In genomic region chr18:3604626-3605408, GRCh38 we compare ENCODE assay signal across 8 cellular contexts.
A peak's percentile ranks its signal among the peaks of the same experiment; 100 is the strongest.
DNase-seq lines count a peak whose midpoint lies in the region; ATAC-seq and TF ChIP-seq lines count a peak whose summit lies in the region.

No MANE protein-coding gene starts in this region.

- no peaks in the 10 kb centered on the region for H3K36me3 ChIP-seq in endocrine pancreas (ENCODE audit: control insufficient read depth, insufficient read depth, low read length)
- H3K36me3 ChIP-seq in mucosa of descending colon (ENCODE audit: low read depth): no peaks in the 10 kb centered on the region

- no peak for TF ChIP-seq CTCF in mucosa of descending colon (IDR thresholded peaks at IDR 0.05)

- ATAC-seq in GM19397 (IDR thresholded peaks at IDR 0.05; ENCODE audit: unreplicated experiment) (peak; percentile 80), HG03432 (IDR thresholded peaks at IDR 0.05; ENCODE audit: unreplicated experiment) (peak; percentile 89), mucosa of descending colon (peak; percentile 49)

- H3K4me1 ChIP-seq in endocrine pancreas (ENCODE audit: control insufficient read depth, insufficient read depth, low read length) (no peaks in the 10 kb centered on the region), mucosa of descending colon (ENCODE audit: low read depth) (peaks cover 24% of the 10 kb centered on the region)

- DNase-seq in DMS53 (lab: John Stamatoyannopoulos, UW): peak; percentile 78
- peak; percentile 69 for DNase-seq in SK-MEL-5 (ENCODE audit: low read depth, low spot score)
- peak in 1 of 3 donors; percentile 38 for DNase-seq in mucosa of descending colon
- no peak for DNase-seq in GOT3 (lab: John Stamatoyannopoulos, UW)
- no peak for DNase-seq in effector CD4-positive, alpha-beta T cell

- intact Hi-C loops in mucosa of descending colon (cut with DNase I, micrococcal nuclease): no loop called here

- H3K9ac ChIP-seq in endocrine pancreas (ENCODE audit: control insufficient read depth, insufficient read depth, low read length): no peak overlapping the region

- H3K27me3 ChIP-seq in endocrine pancreas (ENCODE audit: control insufficient read depth, insufficient read depth, low read length): no peaks in the 10 kb centered on the region

- H3K4me3 ChIP-seq in endocrine pancreas (ENCODE audit: control insufficient read depth, insufficient read depth, low read length): peak overlapping the region; percentile 6
- no peak overlapping the region for H3K4me3 ChIP-seq in mucosa of descending colon

- H3K9me3 ChIP-seq in endocrine pancreas (ENCODE audit: control insufficient read depth, low read length): no peaks in the 10 kb centered on the region
- H3K9me3 ChIP-seq in mucosa of descending colon: no peaks in the 10 kb centered on the region

- in situ Hi-C loops in SK-MEL-5 (cut with HindIII; ENCODE audit: low pct_unique_long_range_greater_than_20kb, low sequenced_read_pairs): no loop called here

Comparison
In these comparisons a context has a peak if more than half of its experiments do, and no peak if none do; other contexts are left out.
1. DNase-seq: peak in DMS53 (single experiment) and SK-MEL-5 (single experiment); none in GOT3 (single experiment) and effector CD4-positive, alpha-beta T cell (single experiment).
2. Peak in every context shown above with its lines, with median percentiles within 50 percentile points of each other: ATAC-seq.